In the genomic region with DNA sequence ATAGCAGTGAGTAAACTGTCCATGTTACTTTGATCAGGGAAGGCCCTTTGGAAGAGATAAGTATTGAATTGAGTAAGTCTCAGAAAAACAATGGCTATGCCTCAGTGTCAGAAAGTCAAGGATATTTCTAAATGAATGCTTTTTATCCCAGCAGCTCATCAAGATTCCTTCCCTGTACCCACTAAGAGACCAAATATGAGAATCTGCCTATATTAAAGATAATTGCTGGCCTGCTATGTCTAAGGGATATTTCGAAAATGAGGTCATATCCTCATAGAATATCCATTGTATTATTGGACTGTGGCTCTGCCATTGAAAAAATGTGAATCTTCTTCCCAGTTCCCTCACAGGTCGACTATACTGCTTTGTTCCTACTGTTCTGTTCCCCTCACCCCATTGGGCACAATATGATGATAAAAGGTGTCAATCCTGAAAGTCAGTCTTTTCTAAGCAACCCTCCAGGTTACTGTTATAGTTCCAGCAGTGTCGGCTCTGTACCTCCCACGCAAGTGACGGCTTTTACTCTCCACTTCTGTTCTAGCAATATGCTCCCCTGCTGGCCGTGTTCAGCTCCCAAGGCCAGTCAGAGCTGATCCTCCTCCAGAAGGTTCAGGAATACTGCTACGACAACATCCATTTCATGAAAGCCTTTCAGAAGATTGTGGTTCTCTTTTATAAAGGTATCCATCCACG, we compare ENCODE assay signal across 1 cellular context.
TF ChIP-seq lines count a peak whose summit lies in the region.

No MANE protein-coding gene starts in this region.

TF ChIP-seq in IMR-90, 13 proteins besides CTCF, POLR2A, EP300 and RAD21:
- TF ChIP-seq CEBPB (IDR thresholded peaks at IDR 0.05; ENCODE audit: low read depth, low read length) (no peak), FOS (IDR thresholded peaks at IDR 0.05; ENCODE audit: low read depth, low read length) (no peak), MAZ (IDR thresholded peaks at IDR 0.05; ENCODE audit: borderline replicate concordance, low read depth, low read length) (no peak), SMC3 (IDR thresholded peaks at IDR 0.05; ENCODE audit: low read depth, low read length) (no peak), MAFK (IDR thresholded peaks at IDR 0.05; ENCODE audit: low read depth, low read length) (no peak), RFX5 (IDR thresholded peaks at IDR 0.05; ENCODE audit: low read depth, low read length) (no peak), CHD1 (IDR thresholded peaks at IDR 0.05; ENCODE audit: low read depth, low read length) (no peak), MXI1 (IDR thresholded peaks at IDR 0.05; ENCODE audit: borderline replicate concordance, low read depth, low read length) (no peak), BHLHE40 (IDR thresholded peaks at IDR 0.05; ENCODE audit: low read depth, low read length) (no peak), RCOR1 (IDR thresholded peaks at IDR 0.05; ENCODE audit: insufficient replicate concordance, low read length) (no peak)
- TF ChIP-seq, protein P1, sequence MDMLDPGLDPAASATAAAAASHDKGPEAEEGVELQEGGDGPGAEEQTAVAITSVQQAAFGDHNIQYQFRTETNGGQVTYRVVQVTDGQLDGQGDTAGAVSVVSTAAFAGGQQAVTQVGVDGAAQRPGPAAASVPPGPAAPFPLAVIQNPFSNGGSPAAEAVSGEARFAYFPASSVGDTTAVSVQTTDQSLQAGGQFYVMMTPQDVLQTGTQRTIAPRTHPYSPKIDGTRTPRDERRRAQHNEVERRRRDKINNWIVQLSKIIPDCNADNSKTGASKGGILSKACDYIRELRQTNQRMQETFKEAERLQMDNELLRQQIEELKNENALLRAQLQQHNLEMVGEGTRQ (IDR thresholded peaks at IDR 0.05; ENCODE audit: low read depth, low read length) = no peak
- TF ChIP-seq, protein P2, sequence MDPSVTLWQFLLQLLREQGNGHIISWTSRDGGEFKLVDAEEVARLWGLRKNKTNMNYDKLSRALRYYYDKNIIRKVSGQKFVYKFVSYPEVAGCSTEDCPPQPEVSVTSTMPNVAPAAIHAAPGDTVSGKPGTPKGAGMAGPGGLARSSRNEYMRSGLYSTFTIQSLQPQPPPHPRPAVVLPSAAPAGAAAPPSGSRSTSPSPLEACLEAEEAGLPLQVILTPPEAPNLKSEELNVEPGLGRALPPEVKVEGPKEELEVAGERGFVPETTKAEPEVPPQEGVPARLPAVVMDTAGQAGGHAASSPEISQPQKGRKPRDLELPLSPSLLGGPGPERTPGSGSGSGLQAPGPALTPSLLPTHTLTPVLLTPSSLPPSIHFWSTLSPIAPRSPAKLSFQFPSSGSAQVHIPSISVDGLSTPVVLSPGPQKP (IDR thresholded peaks at IDR 0.05; ENCODE audit: borderline replicate concordance, low read depth, low read length) = no peak
